Comparison of ENCODE assay signal across 24 cellular contexts in genomic region chr12:50609292-50609874, GRCh38.
"Had no signal": no experiment of that assay in that cellular context is flagged by ENCODE, and none has a peak within 500 bp of the region (broad histone marks: within the 10 kb centered on the region; RNA-seq: fewer than 3 reads in every experiment).

No MANE protein-coding gene starts in this region.

- H3K4me2 ChIP-seq: hepatocyte had no signal

- H3K27ac ChIP-seq: adrenal gland, ascending aorta, gastroesophageal sphincter, hepatocyte, skin epidermis had no signal

- ATAC-seq: activated CD4-positive, alpha-beta T cell treated with anti-CD3 and anti-CD28 coated beads for 36 hours; activated CD8-positive, alpha-beta memory T cell treated with anti-CD3 and anti-CD28 coated beads, Interleukin-2, amount 10 ng/mL, durations not matched to agents 7 days and 5 days; activated CD8-positive, alpha-beta T cell treated with anti-CD3 and anti-CD28 coated beads, Interleukin-2, amount 10 ng/mL, durations not matched to agents 7 days and 5 days; gastroesophageal sphincter; left colon; mucosa of descending colon; natural killer cell treated with Interleukin-12 subunit alpha and Interleukin-12 subunit beta and Interleukin-15 and Interleukin-18, amount 100 ng/mL, for 72 hours; sciatic nerve had no signal

- H2AFZ ChIP-seq: hepatocyte had no signal

- H3K27me3 ChIP-seq: adrenal gland, ascending aorta, cardiac muscle cell, gastroesophageal sphincter, hepatocyte had no signal

- FAIRE-seq: keratinocyte had no signal

- H3K4me3 ChIP-seq: adrenal gland, ascending aorta, cardiac muscle cell, gastroesophageal sphincter, hepatocyte, lung, mucosa of descending colon, skin epidermis had no signal

- H3K9me3 ChIP-seq: adrenal gland, ascending aorta, gastroesophageal sphincter, mucosa of descending colon had no signal

- DNase-seq: activated CD4-positive, alpha-beta T cell treated with anti-CD3 and anti-CD28 coated beads for 36 hours; activated CD4-positive, CD25-positive, alpha-beta regulatory T cell; activated CD8-positive, alpha-beta memory T cell treated with anti-CD3 and anti-CD28 coated beads, Interleukin-2, amount 10 ng/mL, durations not matched to agents 7 days and 5 days; activated CD8-positive, alpha-beta T cell treated with anti-CD3 and anti-CD28 coated beads, Interleukin-2, amount 10 ng/mL, durations not matched to agents 7 days and 5 days; activated naive CD4-positive, alpha-beta T cell; activated naive CD8-positive, alpha-beta T cell treated with anti-CD3 and anti-CD28 coated beads for 36 hours; activated T-cell treated with anti-CD3 and anti-CD28 coated beads, Interleukin-2, amount 50 U/mL, for 48 hours; adrenal gland; cortex of kidney; left colon; mucosa of descending colon; stimulated activated CD4-positive, alpha-beta T cell treated with anti-CD3 and anti-CD28 coated beads, Interleukin-12 subunit alpha, Interleukin-12 subunit beta, amount 100 ng/mL, for 4 hours; stimulated activated CD4-positive, alpha-beta T cell treated with anti-CD3 and anti-CD28 coated beads, Interleukin-4, amount 100 ng/mL, for 1 hour; substantia nigra; T-helper 1 cell had no signal

- H3K36me3 ChIP-seq: adrenal gland, ascending aorta, cardiac muscle cell, gastroesophageal sphincter had no signal
